Comparison of ENCODE assay signal across 11 cellular contexts in the genomic region with DNA sequence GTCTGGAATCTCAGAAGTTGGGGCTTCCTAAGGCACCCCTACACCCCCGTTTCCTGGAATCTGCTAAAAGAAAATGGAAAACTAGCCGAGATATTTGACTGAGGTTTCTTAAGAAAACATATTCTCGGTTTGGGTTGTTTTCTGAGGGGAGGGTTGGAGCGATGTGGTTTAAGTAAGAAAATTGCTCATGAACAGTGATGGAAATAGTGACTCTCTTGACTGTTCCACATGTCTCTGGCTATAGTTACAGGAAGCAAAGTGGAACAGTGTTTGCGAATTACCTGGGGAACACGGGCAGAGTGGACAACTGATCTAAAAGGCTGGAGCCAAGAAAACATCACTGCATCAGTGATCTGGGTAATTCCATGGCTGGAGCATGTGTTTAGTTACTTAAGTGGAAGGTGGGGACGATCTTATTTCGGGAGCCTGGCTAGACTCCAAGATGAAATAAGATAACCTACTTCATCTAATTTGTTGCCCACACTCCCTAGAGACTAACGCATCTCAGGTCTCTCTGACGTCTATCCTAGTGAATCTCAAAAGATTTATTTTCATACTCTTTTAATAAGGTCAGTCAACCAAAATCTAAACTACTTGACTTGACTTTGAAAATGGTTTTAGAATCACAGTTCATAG.
DNase-seq lines count a peak whose midpoint lies in the region; ATAC-seq lines count a peak whose summit lies in the region.
"Had no signal": no experiment of that assay in that cellular context is flagged by ENCODE, and none has a peak within 500 bp of the region (broad histone marks: within the 10 kb centered on the region; RNA-seq: fewer than 3 reads in every experiment).

No MANE protein-coding gene starts in this region.

- no peak overlapping the region for H3K4me3 Mint-ChIP-seq in activated T-cell treated with anti-CD3 and anti-CD28 coated beads, Interleukin-2, amount 50 U/mL, for 24 hours
- H3K4me3 Mint-ChIP-seq: stimulated activated naive B cell treated with anti-CD40 and anti-IgM and Interleukin-4, amounts not matched to agents 10 μg/mL and 1 μg/mL and 100 μg/mL, for 72 hours had no signal

- H3K4me1 Mint-ChIP-seq in activated T-cell treated with anti-CD3 and anti-CD28 coated beads, Interleukin-2, amount 50 U/mL, for 24 hours (ENCODE audit: low read depth), result peaks cover 41% of the 10 kb centered on the region

- H3K36me3 Mint-ChIP-seq in activated T-cell treated with anti-CD3 and anti-CD28 coated beads, Interleukin-2, amount 50 U/mL, for 24 hours (ENCODE audit: low read depth), result no peaks in the 10 kb centered on the region
- H3K36me3 Mint-ChIP-seq: stimulated activated naive B cell treated with anti-CD40 and anti-IgM and Interleukin-4, amounts not matched to agents 10 μg/mL and 1 μg/mL and 100 μg/mL, for 72 hours had no signal

- peak overlapping the region; percentile 85 for H3K27ac Mint-ChIP-seq in activated T-cell treated with anti-CD3 and anti-CD28 coated beads, Interleukin-2, amount 50 U/mL, for 24 hours
- H3K27ac Mint-ChIP-seq: stimulated activated naive B cell treated with anti-CD40 and anti-IgM and Interleukin-4, amounts not matched to agents 10 μg/mL and 1 μg/mL and 100 μg/mL, for 72 hours had no signal

- H3K27me3 Mint-ChIP-seq in activated T-cell treated with anti-CD3 and anti-CD28 coated beads, Interleukin-2, amount 50 U/mL, for 24 hours, result peaks cover 12% of the 10 kb centered on the region

- ATAC-seq in esophagus mucosa, result no peak
- ATAC-seq: mucosa of descending colon; stimulated activated naive B cell treated with anti-CD40 and anti-IgM and Interleukin-4, amounts not matched to agents 10 μg/mL and 1 μg/mL and 100 μg/mL, for 72 hours had no signal

- no peak for DNase-seq in activated T-cell treated with anti-CD3 and anti-CD28 coated beads, Interleukin-2, amount 50 U/mL, for 24 hours
- no peak for DNase-seq in activated T-cell treated with anti-CD3 and anti-CD28 coated beads, Interleukin-2, amount 50 U/mL, for 1 hour
- DNase-seq in SHP77 (lab: John Stamatoyannopoulos, UW) (peak; percentile 49 to 75), fibroblast of peridontal ligament (ENCODE audit: extremely low read depth) (peak; percentile 87), stromal cell of bone marrow (ENCODE audit: low read depth) (peak; percentile 99), DMS79 (lab: John Stamatoyannopoulos, UW) (no peak), DMS114 treated with DMSO at 0.1 percent for 48 hours (lab: John Stamatoyannopoulos, UW; ENCODE audit: unreplicated experiment) (no peak)
- DNase-seq: AML-193; mucosa of descending colon; stimulated activated naive B cell treated with anti-CD40 and anti-IgM and Interleukin-4, amounts not matched to agents 10 μg/mL and 1 μg/mL and 100 μg/mL, for 72 hours had no signal

- no peaks in the 10 kb centered on the region for H3K9me3 Mint-ChIP-seq in activated T-cell treated with anti-CD3 and anti-CD28 coated beads, Interleukin-2, amount 50 U/mL, for 24 hours
- H3K9me3 Mint-ChIP-seq: stimulated activated naive B cell treated with anti-CD40 and anti-IgM and Interleukin-4, amounts not matched to agents 10 μg/mL and 1 μg/mL and 100 μg/mL, for 72 hours had no signal

Comparison
In these comparisons a context has a peak if more than half of its experiments do, and no peak if none do; other contexts are left out.
1. DNase-seq: peak in SHP77 (2 of 2), fibroblast of peridontal ligament (single experiment) and stromal cell of bone marrow (single experiment); none in activated T-cell treated with anti-CD3 and anti-CD28 coated beads, Interleukin-2, amount 50 U/mL, for 24 hours (single experiment), activated T-cell treated with anti-CD3 and anti-CD28 coated beads, Interleukin-2, amount 50 U/mL, for 1 hour (single experiment), DMS79 (single experiment) and DMS114 treated with DMSO at 0.1 percent for 48 hours (single experiment).